ENCODE assay signal across 35 cellular contexts in genomic region chr6:91057689-91058088, GRCh38.
"Had no signal": no experiment of that assay in that cellular context is flagged by ENCODE, and none has a peak within 500 bp of the region (broad histone marks: within the 10 kb centered on the region; RNA-seq: fewer than 3 reads in every experiment).

No MANE protein-coding gene starts in this region.

- H3K4me3 ChIP-seq: MG63 had no signal

- H3K36me3 ChIP-seq: MG63 had no signal

- DNase-seq: Karpas-422, Kasumi-1, MG63, MM.1S, MV-4-11, NCI-H1048, NCI-H1092, NCI-H1092 treated with DMSO at 0.1 percent for 48 hours, NCI-H1105, NCI-H1105 treated with DMSO at 0.1 percent for 48 hours, NCI-H1417, NCI-H1417 treated with DMSO at 0.1 percent for 48 hours, NCI-H1436, NCI-H1436 treated with DMSO at 0.1 percent for 48 hours, NCI-H146, NCI-H1694, NCI-H1694 treated with DMSO at 0.1 percent for 48 hours, NCI-H187, NCI-H187 treated with DMSO at 0.1 percent for 48 hours, NCI-H1930, NCI-H2029, NCI-H2029 treated with DMSO at 0.1 percent for 48 hours, NCI-H2081, NCI-H2081 treated with DMSO at 0.1 percent for 48 hours, NCI-H2107, NCI-H2171, NCI-H2171 treated with DMSO at 0.1 percent for 48 hours, NCI-H2227 treated with DMSO at 0.1 percent for 48 hours, NCI-H226, NCI-H345, NCI-H446, NCI-H446 treated with DMSO at 0.1 percent for 48 hours, NCI-H510A, NCI-H510A treated with DMSO at 0.1 percent for 48 hours, NCI-H524 had no signal

- H3K27me3 ChIP-seq: MG63 had no signal
